8 cellular contexts compared by ENCODE assay signal in the genomic region with DNA sequence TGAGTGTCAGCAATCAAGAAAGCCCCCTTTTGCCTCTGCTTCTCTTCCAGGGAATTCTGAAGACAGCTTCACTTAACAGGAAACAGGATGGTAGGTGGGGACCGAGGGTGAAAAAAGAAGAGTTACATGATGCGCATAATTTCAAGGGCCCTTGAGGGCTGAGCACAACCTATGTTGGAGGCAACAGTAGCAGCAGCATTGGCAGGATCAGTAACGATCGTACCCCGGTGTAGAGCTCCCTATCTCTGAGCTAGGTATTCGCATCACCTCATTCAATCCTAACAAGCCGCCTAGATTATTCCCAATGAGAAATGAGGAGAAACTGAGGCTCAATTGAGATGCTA. TPM values are rescaled to one million over a fixed set of nuclear protein-coding genes. Genes with fewer than 3 reads are reported as not detected.
DNase-seq lines count a peak whose midpoint lies in the region; ATAC-seq and TF ChIP-seq lines count a peak whose summit lies in the region.

No MANE protein-coding gene starts in this region.

- no TSS peak for BruUV-seq in PC-9 (replicated peaks; lab: Mats Ljungman, UMichigan)

- no peak for ATAC-seq in activated T-cell treated with anti-CD3 and anti-CD28 coated beads, Interleukin-2, amount 50 U/mL, for 4 hours
- no peak for ATAC-seq in GM21381 (IDR thresholded peaks at IDR 0.05; ENCODE audit: unreplicated experiment)

- intact Hi-C loops in PC-9 (cut with micrococcal nuclease; ENCODE audit: unreplicated experiment): no loop called here

- 17 to 25% methylated on average over 4 to 7 of the region's 7 CpGs for WGBS in endodermal cell (ENCODE audit: insufficient coverage in 1 of 2, insufficient read length in 1 of 2), 2 experiments

- DNase-seq in activated T-cell treated with anti-CD3 and anti-CD28 coated beads, Interleukin-2, amount 50 U/mL, for 4 hours: no peak
- no peak for DNase-seq in activated T-cell treated with anti-CD3 and anti-CD28 coated beads, Interleukin-2, amount 50 U/mL, for 1 hour
- no peak for DNase-seq in PC-9
- no peak for DNase-seq in endodermal cell
- no peak for DNase-seq in mesenteric fat pad (ENCODE audit: low spot score)
- DNase-seq in activated CD4-positive, alpha-beta T cell treated with anti-CD3 and anti-CD28 coated beads, Interleukin-2, amount 50 U/mL, for 1 hour: no peak

- H3K79me2 ChIP-seq in PC-9 (ENCODE audit: low read depth): peaks cover 36% of the 10 kb centered on the region

- H3K27me3 Mint-ChIP-seq in activated T-cell treated with anti-CD3 and anti-CD28 coated beads, Interleukin-2, amount 50 U/mL, for 4 hours (ENCODE audit: low read depth): no peaks in the 10 kb centered on the region
- H3K27me3 Mint-ChIP-seq in endodermal cell (ENCODE audit: insufficient read depth): peaks cover 4% of the 10 kb centered on the region

- H3K36me3 Mint-ChIP-seq in activated T-cell treated with anti-CD3 and anti-CD28 coated beads, Interleukin-2, amount 50 U/mL, for 4 hours (ENCODE audit: insufficient read depth): peaks cover 2% of the 10 kb centered on the region
- H3K36me3 Mint-ChIP-seq in endodermal cell (ENCODE audit: low read depth): peaks cover 18% of the 10 kb centered on the region

- H3F3A ChIP-seq in PC-9 (ENCODE audit: insufficient read depth, low read depth): no peaks in the 10 kb centered on the region

- H4K20me1 ChIP-seq in PC-9 (ENCODE audit: insufficient read depth): 0 out of 2 replicates have a peak, but pooled peaks cover 3% of the 10 kb centered on the region

- peak overlapping the region; percentile 71 for H3K4me3 ChIP-seq in PC-9
- H3K4me3 ChIP-seq in endodermal cell (ENCODE audit: low read length): peak overlapping the region; percentile 86
- peak overlapping the region; percentile 94 to 96 for H3K4me3 ChIP-seq in muscle layer of duodenum (ENCODE audit: low read depth in 1 of 2, low read length in 2 of 2)

- peak overlapping the region; percentile 88 for H3K4me3 Mint-ChIP-seq in activated T-cell treated with anti-CD3 and anti-CD28 coated beads, Interleukin-2, amount 50 U/mL, for 4 hours
- H3K4me3 Mint-ChIP-seq in endodermal cell: peak overlapping the region; percentile 93

- CTCF ChIA-PET in PC-9 (lab: Charles Lee): interaction anchor here (0.6 kb wide), 1 partner anchor 38 kb away, joined by 4 read pairs; the partner anchor contains the start of gene DCAF1

- H3K27ac ChIP-seq in PC-9: no peak overlapping the region; the same call in 1 of the 2 replicates
- H3K27ac ChIP-seq in endodermal cell (ENCODE audit: low read depth, low read length): peak overlapping the region; percentile 67
- H3K27ac ChIP-seq in muscle layer of duodenum (ENCODE audit: low read length): peak overlapping the region; percentile 91

- H3K27me3 ChIP-seq in PC-9 (ENCODE audit: insufficient read depth, low read depth) (no peaks in the 10 kb centered on the region), endodermal cell (ENCODE audit: control insufficient read depth, insufficient read depth, low read length, poor library complexity, severe bottlenecking) (no peaks in the 10 kb centered on the region), muscle layer of duodenum (ENCODE audit: low read depth, low read length) (no peaks in the 10 kb centered on the region)

- H3K4me1 Mint-ChIP-seq in activated T-cell treated with anti-CD3 and anti-CD28 coated beads, Interleukin-2, amount 50 U/mL, for 4 hours (ENCODE audit: low read depth): peaks cover 36% of the 10 kb centered on the region
- H3K4me1 Mint-ChIP-seq in endodermal cell: peaks cover 24% of the 10 kb centered on the region

- peaks cover 15% of the 10 kb centered on the region for H3K4me1 ChIP-seq in PC-9 (replicated peaks; ENCODE audit: insufficient read depth)
- H3K4me1 ChIP-seq in endodermal cell (ENCODE audit: control insufficient read depth, insufficient read depth, low read length): no peaks in the 10 kb centered on the region
- peaks cover 17 to 18% of the 10 kb centered on the region in 2 donors for H3K4me1 ChIP-seq in muscle layer of duodenum (ENCODE audit: control insufficient read depth in 1 of 2, insufficient read depth in 2 of 2, low read length in 2 of 2)

- H3K36me3 ChIP-seq in PC-9 (ENCODE audit: low read depth): no peaks in the 10 kb centered on the region
- H3K36me3 ChIP-seq in endodermal cell (ENCODE audit: control insufficient read depth, insufficient read depth, low read length): peaks cover 11% of the 10 kb centered on the region
- peaks cover 3% of the 10 kb centered on the region in 2 donors for H3K36me3 ChIP-seq in muscle layer of duodenum (ENCODE audit: control insufficient read depth in 1 of 2, insufficient read depth in 2 of 2, low read length in 2 of 2)

- H3K9me2 ChIP-seq in PC-9 (ENCODE audit: insufficient read depth): no peaks in the 10 kb centered on the region

- peak overlapping the region; percentile 93 for H3K9ac ChIP-seq in endodermal cell (ENCODE audit: extremely low read depth, low read length, poor library complexity, severe bottlenecking)

- H3K27ac Mint-ChIP-seq in endodermal cell: peak overlapping the region; percentile 90

- H3K4me2 ChIP-seq in PC-9: peak overlapping the region; percentile 86

- no peak for TF ChIP-seq CTCF in PC-9 (conservative IDR thresholded peaks at IDR 0.05)
- no peak for TF ChIP-seq CTCF in endodermal cell (conservative IDR thresholded peaks at IDR 0.05)

- no peaks in the 10 kb centered on the region for H3K9me3 ChIP-seq in PC-9 (ENCODE audit: insufficient read depth, low read depth)
- H3K9me3 ChIP-seq in endodermal cell (ENCODE audit: control insufficient read depth, low read length): peaks cover 5% of the 10 kb centered on the region
- H3K9me3 ChIP-seq in muscle layer of duodenum (ENCODE audit: control insufficient read depth in 1 of 2, low read length in 2 of 2): no peaks in the 10 kb centered on the region

- POLR2A ChIA-PET in PC-9 (lab: Charles Lee; ENCODE audit: unreplicated experiment): no interaction called here

- H3K9me3 Mint-ChIP-seq in activated T-cell treated with anti-CD3 and anti-CD28 coated beads, Interleukin-2, amount 50 U/mL, for 4 hours: no peaks in the 10 kb centered on the region
- H3K9me3 Mint-ChIP-seq in endodermal cell: no peaks in the 10 kb centered on the region

- H2AFZ ChIP-seq in PC-9: peak overlapping the region; percentile 95

RNA-seq across cellular contexts. Expression of gene RAD54L2, which starts 0.4 kb away (rescaled TPM):
- 10 to 100 TPM; 35.1 to 40.5 (median 37.4) TPM for total RNA-seq in activated T-cell treated with anti-CD3 and anti-CD28 coated beads, Interleukin-2, amount 50 U/mL, for 4 hours
- total RNA-seq in PC-9 (2021): 19.2 and 22.6 TPM in 2 replicates
- 10 to 100 TPM; 54.1 to 56.4 TPM for total RNA-seq in endodermal cell
- 19.6 TPM for polyA plus RNA-seq in endodermal cell (2013, experiment 1 of 2)
- polyA plus RNA-seq in endodermal cell (2013, experiment 2 of 2): 21.9 TPM
- total RNA-seq in mesenteric fat pad: 25.1 TPM

RNA-seq across cellular contexts. Expression of gene DCAF1, which starts 38.3 kb away (rescaled TPM):
- 10 to 100 TPM; 42.3 to 47.1 (median 42.5) TPM for total RNA-seq in activated T-cell treated with anti-CD3 and anti-CD28 coated beads, Interleukin-2, amount 50 U/mL, for 4 hours
- total RNA-seq in PC-9 (2021): 19.8 and 28.2 TPM in 2 replicates
- total RNA-seq in endodermal cell: 10 to 100 TPM; 24.9 to 27.1 TPM
- 24.7 TPM for polyA plus RNA-seq in endodermal cell (2013, experiment 1 of 2)
- polyA plus RNA-seq in endodermal cell (2013, experiment 2 of 2): 22.5 TPM
- total RNA-seq in mesenteric fat pad: 23.9 TPM
